15 cellular contexts compared by ENCODE assay signal in genomic region chr6:161435426-161436065, GRCh38.
DNase-seq lines count a peak whose midpoint lies in the region; ATAC-seq, FAIRE-seq and TF ChIP-seq lines count a peak whose summit lies in the region.
"Had no signal": no experiment of that assay in that cellular context is flagged by ENCODE, and none has a peak within 500 bp of the region (broad histone marks: within the 10 kb centered on the region; RNA-seq: fewer than 3 reads in every experiment).

No MANE protein-coding gene starts in this region.

- no peak for TF ChIP-seq CTCF in endodermal cell (conservative IDR thresholded peaks at IDR 0.05)
- no peak for TF ChIP-seq CTCF in pancreas (IDR thresholded peaks at IDR 0.05)

- H3K27me3 Mint-ChIP-seq in endodermal cell (ENCODE audit: insufficient read depth): peaks cover 10% of the 10 kb centered on the region
- peaks cover 2 to 9% of the 10 kb centered on the region in 2 donors for H3K27me3 Mint-ChIP-seq in natural killer cell treated with Interleukin-12 subunit alpha and Interleukin-12 subunit beta and Interleukin-15 and Interleukin-18, amount 100 ng/mL, for 72 hours

- no peaks in the 10 kb centered on the region for H3K36me3 Mint-ChIP-seq in endodermal cell (ENCODE audit: low read depth)
- H3K36me3 Mint-ChIP-seq in natural killer cell treated with Interleukin-12 subunit alpha and Interleukin-12 subunit beta and Interleukin-15 and Interleukin-18, amount 100 ng/mL, for 72 hours: no peaks in the 10 kb centered on the region
- H3K36me3 Mint-ChIP-seq in activated naive CD4-positive, alpha-beta T cell treated with anti-CD3 and anti-CD28 coated beads, Interleukin-2, amount 50 U/mL, for 72 hours: no peaks in the 10 kb centered on the region
- H3K36me3 Mint-ChIP-seq: memory B cell had no signal

- H3K4me1 ChIP-seq in right cardiac atrium (ENCODE audit: control insufficient read depth, insufficient read depth, low read length) (peaks cover 2% of the 10 kb centered on the region), endodermal cell (ENCODE audit: control insufficient read depth, insufficient read depth, low read length) (no peaks in the 10 kb centered on the region), pancreas (peaks cover 5 to 13% (median 12%) of the 10 kb centered on the region in 3 donors)

- H3K4me1 Mint-ChIP-seq in endodermal cell: peaks cover 15% of the 10 kb centered on the region
- H3K4me1 Mint-ChIP-seq in natural killer cell treated with Interleukin-12 subunit alpha and Interleukin-12 subunit beta and Interleukin-15 and Interleukin-18, amount 100 ng/mL, for 72 hours (ENCODE audit: low read depth in 2 of 2): peaks cover 0 to 6% of the 10 kb centered on the region in 2 donors
- H3K4me1 Mint-ChIP-seq: memory B cell had no signal

- no peak overlapping the region for H3K9ac ChIP-seq in endodermal cell (ENCODE audit: extremely low read depth, low read length, poor library complexity, severe bottlenecking)

- WGBS in right cardiac atrium: 40% methylated on average over 4 of the region's 4 CpGs
- WGBS in endodermal cell (ENCODE audit: insufficient coverage in 1 of 2, insufficient read length in 1 of 2), 2 experiments: 95% methylated on average over 2 of the region's 4 CpGs; no CpG with 5 or more reads in 1 of the 2 experiments
- 12 to 24% methylated on average over 4 of the region's 4 CpGs for WGBS in pancreas, 2 donors

- H3K9me3 ChIP-seq in right cardiac atrium (ENCODE audit: control insufficient read depth, low read length) (no peaks in the 10 kb centered on the region), endodermal cell (ENCODE audit: control insufficient read depth, low read length) (no peaks in the 10 kb centered on the region), pancreas (no peaks in the 10 kb centered on the region)

- H3K27me3 ChIP-seq in right cardiac atrium (ENCODE audit: control insufficient read depth, insufficient read depth) (no peaks in the 10 kb centered on the region), endodermal cell (ENCODE audit: control insufficient read depth, insufficient read depth, low read length, poor library complexity, severe bottlenecking) (no peaks in the 10 kb centered on the region), pancreas (no peaks in the 10 kb centered on the region)

- H3K4me3 Mint-ChIP-seq in endodermal cell: no peak overlapping the region
- no peak overlapping the region for H3K4me3 Mint-ChIP-seq in natural killer cell treated with Interleukin-12 subunit alpha and Interleukin-12 subunit beta and Interleukin-15 and Interleukin-18, amount 100 ng/mL, for 72 hours
- H3K4me3 Mint-ChIP-seq: memory B cell had no signal

- no peak overlapping the region for H3K27ac Mint-ChIP-seq in endodermal cell
- H3K27ac Mint-ChIP-seq in natural killer cell treated with Interleukin-12 subunit alpha and Interleukin-12 subunit beta and Interleukin-15 and Interleukin-18, amount 100 ng/mL, for 72 hours: no peak overlapping the region
- H3K27ac Mint-ChIP-seq in activated naive CD4-positive, alpha-beta T cell treated with anti-CD3 and anti-CD28 coated beads, Interleukin-2, amount 50 U/mL, for 72 hours: no peak overlapping the region
- H3K27ac Mint-ChIP-seq: memory B cell had no signal

- DNase-seq in right cardiac atrium (no peak), Right ventricle myocardium superior (no peak), endodermal cell (no peak), pancreas (no peak), NCI-H128 (lab: John Stamatoyannopoulos, UW; ENCODE audit: unreplicated experiment) (no peak), HPDE6-E6E7 (ENCODE audit: extremely low spot score) (no peak)
- no peak for DNase-seq in natural killer cell treated with Interleukin-12 subunit alpha and Interleukin-12 subunit beta and Interleukin-15 and Interleukin-18, amount 100 ng/mL, for 72 hours (ENCODE audit: low spot score)
- DNase-seq in activated naive CD4-positive, alpha-beta T cell treated with anti-CD3 and anti-CD28 coated beads, Interleukin-2, amount 50 U/mL, for 72 hours (ENCODE audit: low spot score in 2 of 2): no peak
- DNase-seq: activated CD8-positive, alpha-beta memory T cell treated with anti-CD3 and anti-CD28 coated beads, Interleukin-2, amount 50 U/mL, for 48 hours; NCI-H1694 treated with DMSO at 0.1 percent for 48 hours; NCI-H82 had no signal

- H3K27ac ChIP-seq in right cardiac atrium (ENCODE audit: low read length) (peak overlapping the region; percentile 45), endodermal cell (ENCODE audit: low read depth, low read length) (peak overlapping the region; percentile 88), pancreas (peak overlapping the region; percentile 23 to 85 (median 75))
- H3K27ac ChIP-seq: VCaP had no signal

- H3K4me3 ChIP-seq in right cardiac atrium (ENCODE audit: low read length) (no peak overlapping the region), endodermal cell (ENCODE audit: low read length) (no peak overlapping the region), pancreas (peak overlapping the region in 1 of 4 donors; percentile 27)
- H3K4me3 ChIP-seq: K562 had no signal

- intact Hi-C loops in right cardiac atrium (cut with DNase I): no loop called here
- intact Hi-C loops in Right ventricle myocardium superior (cut with DNase I): no loop called here
- intact Hi-C loops in pancreas (cut with DNase I): no loop called here

- no peaks in the 10 kb centered on the region for H3K36me3 ChIP-seq in endodermal cell (ENCODE audit: control insufficient read depth, insufficient read depth, low read length)
- H3K36me3 ChIP-seq in pancreas: no peaks in the 10 kb centered on the region

- FAIRE-seq in pancreas (lab: Jason Lieb, UNC): no peak
- FAIRE-seq: A204.1, K562 had no signal

- no peak for ATAC-seq in right cardiac atrium
- no peak for ATAC-seq in Right ventricle myocardium superior (ENCODE audit: poor library complexity)
- peak in 1 of 4 donors; percentile 9 for ATAC-seq in pancreas
- no peak for ATAC-seq in natural killer cell treated with Interleukin-12 subunit alpha and Interleukin-12 subunit beta and Interleukin-15 and Interleukin-18, amount 100 ng/mL, for 72 hours
- no peak for ATAC-seq in activated naive CD4-positive, alpha-beta T cell treated with anti-CD3 and anti-CD28 coated beads, Interleukin-2, amount 50 U/mL, for 72 hours
- ATAC-seq: K562 had no signal

- H3K9me3 Mint-ChIP-seq in endodermal cell: no peaks in the 10 kb centered on the region
- H3K9me3 Mint-ChIP-seq in natural killer cell treated with Interleukin-12 subunit alpha and Interleukin-12 subunit beta and Interleukin-15 and Interleukin-18, amount 100 ng/mL, for 72 hours: no peaks in the 10 kb centered on the region
- H3K9me3 Mint-ChIP-seq in activated naive CD4-positive, alpha-beta T cell treated with anti-CD3 and anti-CD28 coated beads, Interleukin-2, amount 50 U/mL, for 72 hours: no peaks in the 10 kb centered on the region
- H3K9me3 Mint-ChIP-seq: memory B cell had no signal
